Comparison of ENCODE assay signal across 28 cellular contexts in the genomic region with DNA sequence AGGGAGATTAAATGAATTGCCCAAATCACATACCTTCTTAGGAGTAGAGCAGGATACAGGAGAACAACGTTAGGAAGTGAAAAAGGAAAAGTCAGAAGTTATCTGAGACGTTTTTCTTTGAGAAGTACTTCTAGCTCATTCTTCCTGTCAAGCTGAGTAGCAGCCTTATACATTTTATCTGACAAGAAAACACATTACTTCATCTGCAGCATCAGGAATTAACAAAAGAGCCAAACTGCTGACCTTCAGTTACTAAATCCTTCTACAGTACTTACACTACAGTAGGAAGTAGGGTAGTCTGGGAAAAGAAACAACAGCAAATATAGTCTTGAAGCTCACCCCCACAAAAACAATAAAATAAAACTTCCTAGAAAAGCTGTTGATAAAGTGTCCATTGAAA.
"Had no signal": no experiment of that assay in that cellular context is flagged by ENCODE, and none has a peak within 500 bp of the region (broad histone marks: within the 10 kb centered on the region; RNA-seq: fewer than 3 reads in every experiment).

No MANE protein-coding gene starts in this region.

- H3K36me3 ChIP-seq: left ventricle myocardium inferior, right atrium auricular region, suprapubic skin, tibial artery, upper lobe of right lung had no signal

- H3K4me3 ChIP-seq: coronary artery, left ventricle myocardium inferior, psoas muscle, right atrium auricular region, suprapubic skin, tibial artery, upper lobe of right lung had no signal

- DNase-seq: activated CD4-positive, alpha-beta T cell treated with anti-CD3 and anti-CD28 coated beads for 4 hours; activated CD4-positive, alpha-beta T cell treated with anti-CD3 and anti-CD28 coated beads, Interleukin-2, amount 50 U/mL, for 4 hours; activated effector memory CD4-positive, alpha-beta T cell treated with anti-CD3 and anti-CD28 coated beads, Interleukin-2, amount 50 U/mL, for 16 hours; activated naive CD4-positive, alpha-beta T cell treated with anti-CD3 and anti-CD28 coated beads, Interleukin-2, amount 10 ng/mL, durations not matched to agents 7 days and 5 days; activated T-cell treated with anti-CD3 and anti-CD28 coated beads for 4 hours; cerebellar nuclear complex; effector memory CD8-positive, alpha-beta T cell; left ventricle myocardium inferior; naive B cell; nucleus accumbens; psoas muscle; stimulated activated CD4-positive, alpha-beta T cell treated with anti-CD3 and anti-CD28 coated beads, Interleukin-15, amount 100 ng/mL, for 24 hours; stimulated activated CD4-positive, alpha-beta T cell treated with anti-CD3 and anti-CD28 coated beads, Interleukin-2, amount 100 ng/mL, for 24 hours; stimulated activated naive CD4-positive, alpha-beta T cell; T-helper 9 cell; tibial artery; upper lobe of right lung had no signal

- H3K79me2 ChIP-seq: parathyroid adenoma had no signal

- H3K9me3 ChIP-seq: left ventricle myocardium inferior, psoas muscle, right atrium auricular region, suprapubic skin, tibial artery, upper lobe of right lung had no signal

- H3K27me3 ChIP-seq: right atrium auricular region, suprapubic skin, tibial artery, upper lobe of right lung had no signal

- H3K4me3 Mint-ChIP-seq: activated naive CD4-positive, alpha-beta T cell treated with anti-CD3 and anti-CD28 coated beads, Interleukin-2, amount 10 ng/mL, durations not matched to agents 7 days and 5 days; effector memory CD8-positive, alpha-beta T cell; mesothelial cell of epicardium; naive B cell had no signal

- H2AFZ ChIP-seq: parathyroid adenoma had no signal

- H3K9ac ChIP-seq: parathyroid adenoma had no signal

- FAIRE-seq: bronchial epithelial cell, frontal cortex, islet of Langerhans, TTC549 had no signal

- H3K27ac Mint-ChIP-seq: activated naive CD4-positive, alpha-beta T cell treated with anti-CD3 and anti-CD28 coated beads, Interleukin-2, amount 10 ng/mL, durations not matched to agents 7 days and 5 days; effector memory CD8-positive, alpha-beta T cell; mesothelial cell of epicardium had no signal

- H3K4me1 ChIP-seq: parathyroid adenoma, psoas muscle, right atrium auricular region, suprapubic skin, upper lobe of right lung had no signal

- H3K9me3 Mint-ChIP-seq: activated naive CD4-positive, alpha-beta T cell treated with anti-CD3 and anti-CD28 coated beads, Interleukin-2, amount 10 ng/mL, durations not matched to agents 7 days and 5 days; effector memory CD8-positive, alpha-beta T cell; naive B cell had no signal

- ATAC-seq: effector memory CD8-positive, alpha-beta T cell; esophagus mucosa; psoas muscle; upper lobe of right lung had no signal

- H3K27ac ChIP-seq: coronary artery, left ventricle myocardium inferior, parathyroid adenoma, psoas muscle, right atrium auricular region, suprapubic skin, tibial artery, upper lobe of right lung, VCaP had no signal

- H3K27me3 Mint-ChIP-seq: activated naive CD4-positive, alpha-beta T cell treated with anti-CD3 and anti-CD28 coated beads, Interleukin-2, amount 10 ng/mL, durations not matched to agents 7 days and 5 days; effector memory CD8-positive, alpha-beta T cell; naive B cell had no signal

- H3K4me1 Mint-ChIP-seq: activated naive CD4-positive, alpha-beta T cell treated with anti-CD3 and anti-CD28 coated beads, Interleukin-2, amount 10 ng/mL, durations not matched to agents 7 days and 5 days; mesothelial cell of epicardium had no signal
